ENCODE assay signal across 10 cellular contexts in the genomic region with DNA sequence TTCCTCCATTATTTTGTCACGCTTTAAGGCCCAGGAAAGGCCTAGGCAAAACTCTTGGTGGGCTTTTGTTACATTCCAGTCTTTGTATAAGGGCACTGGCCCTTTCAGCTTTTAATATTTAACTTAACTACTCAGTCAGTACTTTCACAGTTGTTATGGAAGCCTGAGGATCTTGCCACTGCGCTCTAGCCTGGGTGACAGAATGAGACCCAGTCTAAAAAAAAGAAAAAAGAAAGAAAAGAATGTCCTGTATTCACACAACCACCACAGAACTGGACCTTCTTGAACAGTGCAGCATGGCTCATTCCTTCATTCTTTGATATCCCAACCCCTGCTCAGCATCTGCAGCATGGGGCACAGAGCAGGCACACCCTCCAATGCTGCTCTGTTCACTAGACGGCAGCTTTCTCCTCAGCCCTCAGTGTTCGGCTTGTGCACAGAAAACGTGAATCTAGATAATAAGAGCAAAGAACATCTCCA. TPM values are rescaled to one million over a fixed set of nuclear protein-coding genes. Genes with fewer than 3 reads are reported as not detected.
DNase-seq lines count a peak whose midpoint lies in the region; TF ChIP-seq lines count a peak whose summit lies in the region.
"Had no signal": no experiment of that assay in that cellular context is flagged by ENCODE, and none has a peak within 500 bp of the region (broad histone marks: within the 10 kb centered on the region; RNA-seq: fewer than 3 reads in every experiment).

No MANE protein-coding gene starts in this region.

- H4K5ac ChIP-seq in H9 (ENCODE audit: insufficient read length, low read depth, low read length), result no peak overlapping the region

- no peak overlapping the region for H3T11ph ChIP-seq in H9 (ENCODE audit: low read length)

- H4K20me1 ChIP-seq in H9 (ENCODE audit: control insufficient read depth, insufficient read depth, insufficient read length), result no peaks in the 10 kb centered on the region

- TF ChIP-seq CTCF in H9 (conservative IDR thresholded peaks at IDR 0.05) (no peak), suprapubic skin (IDR thresholded peaks at IDR 0.05) (no peak), brain microvascular endothelial cell (IDR thresholded peaks at IDR 0.05; ENCODE audit: low read depth, low read length, missing control alignments) (no peak)

- TF ChIP-seq EP300 in suprapubic skin (IDR thresholded peaks at IDR 0.05), result no peak

- H3K9ac ChIP-seq in H9 (ENCODE audit: extremely low read depth, insufficient read length, low read length) (no peak overlapping the region), NT2/D1 (ENCODE audit: insufficient read length, low read depth) (peak overlapping the region; percentile 58)

- H3K79me2 ChIP-seq in H9 (ENCODE audit: insufficient read depth, low read length), result no peaks in the 10 kb centered on the region

- H3K23me2 ChIP-seq in H9 (ENCODE audit: insufficient read length, low read depth, low read length, poor library complexity, severe bottlenecking), result no peaks in the 10 kb centered on the region

- H4K91ac ChIP-seq in H9 (ENCODE audit: insufficient read length, low read depth, low read length), result no peak overlapping the region

- H3K9me3 ChIP-seq in H9 (ENCODE audit: control insufficient read depth, low read depth, low read length) (no peaks in the 10 kb centered on the region), NT2/D1 (ENCODE audit: insufficient read depth, low read length) (no peaks in the 10 kb centered on the region), suprapubic skin (no peaks in the 10 kb centered on the region)
- H3K9me3 ChIP-seq: thyroid gland had no signal

- WGBS in H9 (ENCODE audit: extremely low coverage, insufficient read length, low lambda C conversion rate), result no CpG with 5 or more reads among the region's 5 CpGs
- 71% methylated on average over 5 of the region's 5 CpGs for WGBS in suprapubic skin

- no peaks in the 10 kb centered on the region for H3K9me3 Mint-ChIP-seq in H9

- no peaks in the 10 kb centered on the region for H3K36me3 Mint-ChIP-seq in H9 (ENCODE audit: insufficient read depth in 1 of 3, low read depth in 3 of 3)

- no peak overlapping the region for H3K4ac ChIP-seq in H9 (ENCODE audit: low read depth, low read length)

- no peak overlapping the region for H3K4me2 ChIP-seq in H9 (ENCODE audit: insufficient read depth, insufficient read length, low read length)

- no peak overlapping the region for H2AFZ ChIP-seq in H9 (ENCODE audit: low read length)

- H3K79me1 ChIP-seq in H9 (ENCODE audit: insufficient read depth, low read depth, low read length, poor library complexity, severe bottlenecking), result no peaks in the 10 kb centered on the region

- H3K4me3 Mint-ChIP-seq in H9, result no peak overlapping the region

- H3K27ac ChIP-seq in H9 (ENCODE audit: insufficient read length, low read depth, low read length), result no peak overlapping the region
- H3K27ac ChIP-seq in suprapubic skin, result peak overlapping the region; percentile 75
- no peak overlapping the region for H3K27ac ChIP-seq in brain microvascular endothelial cell
- H3K27ac ChIP-seq: foreskin keratinocyte had no signal

- no peaks in the 10 kb centered on the region for H3K27me3 Mint-ChIP-seq in H9 (ENCODE audit: low read depth)

- H3K18ac ChIP-seq in H9 (ENCODE audit: insufficient read length, low read depth, low read length), result no peak overlapping the region

- H2BK15ac ChIP-seq in H9 (ENCODE audit: low read depth, low read length), result no peak overlapping the region

- no peak overlapping the region for H2BK20ac ChIP-seq in H9 (ENCODE audit: low read depth, low read length, poor library complexity, severe bottlenecking)

- no peak overlapping the region for H4K8ac ChIP-seq in H9 (replicated peaks; ENCODE audit: insufficient read length, low read depth, low read length)

- no peak for TF ChIP-seq POLR2A in suprapubic skin (IDR thresholded peaks at IDR 0.05)

- no peaks in the 10 kb centered on the region for H3K27me3 ChIP-seq in H9 (ENCODE audit: insufficient read depth, low read length)
- H3K27me3 ChIP-seq in NT2/D1 (ENCODE audit: insufficient read depth, insufficient read length), result no peaks in the 10 kb centered on the region
- H3K27me3 ChIP-seq in suprapubic skin, result no peaks in the 10 kb centered on the region
- no peaks in the 10 kb centered on the region for H3K27me3 ChIP-seq in brain microvascular endothelial cell (replicated peaks)
- H3K27me3 ChIP-seq: foreskin keratinocyte, thyroid gland had no signal

- H3K4me3 ChIP-seq in NT2/D1 (ENCODE audit: insufficient read length, low read depth) (no peak overlapping the region), suprapubic skin (no peak overlapping the region), brain microvascular endothelial cell (ENCODE audit: low read depth, low read length) (no peak overlapping the region)
- H3K4me3 ChIP-seq: thyroid gland had no signal

- no peak overlapping the region for H2BK5ac ChIP-seq in H9 (ENCODE audit: insufficient read length, low read length)

- H3K27ac Mint-ChIP-seq in H9, result peak overlapping the region; percentile 26 to 38 (median 26); a peak in 3 of 7 replicates

- H2BK120ac ChIP-seq in H9 (ENCODE audit: low read depth, low read length, poor library complexity, severe bottlenecking), result no peak overlapping the region

- in situ Hi-C loops in brain microvascular endothelial cell (cut with HindIII; ENCODE audit: low pct_ligation_motif_present, low sequenced_read_pairs), result no loop called here

- H3K14ac ChIP-seq in H9 (ENCODE audit: insufficient read depth, low read length), result no peak overlapping the region

- no peak overlapping the region for H3K23ac ChIP-seq in H9 (ENCODE audit: insufficient read length, low read depth, low read length)

- H2AK5ac ChIP-seq in H9 (ENCODE audit: insufficient read length, low read length), result no peak overlapping the region

- peaks cover 25 to 28% of the 10 kb centered on the region in 2 experiments for H3K4me1 Mint-ChIP-seq in H9

- DNase-seq in H9 (no peak), NT2/D1 (ENCODE audit: low read depth, low spot score) (no peak), kidney glomerular epithelial cell (lab: John Stamatoyannopoulos, UW) (peak; percentile 28), suprapubic skin (ENCODE audit: low spot score in 2 of 2) (no peak), brain microvascular endothelial cell (no peak), OCI-M1 (lab: John Stamatoyannopoulos, UW) (no peak)
- DNase-seq in stimulated activated CD4-positive, alpha-beta T cell treated with anti-CD3 and anti-CD28 coated beads, Interleukin-1b, Interleukin-23, amount 100 ng/mL, for 48 hours, result no peak
- DNase-seq in activated naive CD4-positive, alpha-beta T cell treated with Interleukin-2 at 50 U/mL for 16 hours, result no peak
- DNase-seq: foreskin keratinocyte had no signal

- H2BK12ac ChIP-seq in H9 (ENCODE audit: insufficient read length, low read depth, low read length), result no peak overlapping the region

- no peaks in the 10 kb centered on the region; the same call in 1 of the 2 replicates for H3K4me1 ChIP-seq in H9 (ENCODE audit: insufficient read depth, low read length)
- peaks cover 2% of the 10 kb centered on the region for H3K4me1 ChIP-seq in NT2/D1 (ENCODE audit: insufficient read depth, insufficient read length)
- H3K4me1 ChIP-seq in suprapubic skin, result peaks cover 40% of the 10 kb centered on the region
- H3K4me1 ChIP-seq: foreskin keratinocyte had no signal

- H3K56ac ChIP-seq in H9 (ENCODE audit: insufficient read length, low read depth, low read length), result no peak overlapping the region

- H3K36me3 ChIP-seq in NT2/D1 (ENCODE audit: insufficient read depth, insufficient read length, low read length) (no peaks in the 10 kb centered on the region), suprapubic skin (no peaks in the 10 kb centered on the region), brain microvascular endothelial cell (replicated peaks) (no peaks in the 10 kb centered on the region)
- H3K36me3 ChIP-seq: thyroid gland had no signal

RNA-seq across cellular contexts. Expression of gene EPCAM, which starts 59.6 kb away (rescaled TPM):
- total RNA-seq in H9 (2021) (188 and 203 TPM in 2 replicates), suprapubic skin (10 to 100 TPM in 2 of 4 donors, 1 to 10 TPM in 2; 2.5 to 23.3 (median 12.5) TPM)
